26 cellular contexts compared by ENCODE assay signal in the genomic region with DNA sequence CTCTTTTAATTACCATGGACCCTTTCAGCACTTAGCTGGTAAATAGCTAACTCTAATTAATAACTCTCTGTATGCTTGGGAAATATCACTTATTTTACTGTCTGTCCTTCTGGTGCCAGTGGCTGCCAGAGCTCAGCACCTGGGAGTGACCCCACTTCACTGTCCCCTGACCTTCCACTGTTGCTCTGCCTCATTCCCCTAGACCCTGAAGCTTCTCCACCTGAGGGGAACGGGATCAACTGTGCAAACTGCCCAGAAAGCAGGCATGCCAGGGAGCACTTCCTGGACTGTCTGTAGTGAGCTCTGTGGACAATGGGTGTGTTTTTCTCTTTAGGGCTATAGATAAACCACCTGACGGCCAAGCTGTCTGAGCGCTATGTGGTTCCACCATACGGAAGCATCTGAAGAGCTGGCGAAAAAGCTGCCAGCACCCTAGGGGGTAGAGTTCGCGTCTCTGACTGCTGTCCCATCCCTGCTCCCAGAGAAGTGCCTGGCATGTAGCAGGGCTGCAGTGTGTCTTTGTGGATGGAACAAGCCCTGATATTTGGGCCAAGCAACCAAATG.
"Had no signal": no experiment of that assay in that cellular context is flagged by ENCODE, and none has a peak within 500 bp of the region (broad histone marks: within the 10 kb centered on the region; RNA-seq: fewer than 3 reads in every experiment).

No MANE protein-coding gene starts in this region.

- H3K36me3 ChIP-seq: brain microvascular endothelial cell, cardiac muscle cell had no signal

- H3K9me3 Mint-ChIP-seq: activated B cell treated with CpG ODN at 0.5 μM for 24 hours; activated CD8-positive, alpha-beta T cell treated with anti-CD3 and anti-CD28 coated beads for 36 hours; activated naive CD4-positive, alpha-beta T cell treated with anti-CD3 and anti-CD28 coated beads, Interleukin-2, amount 10 ng/mL, durations not matched to agents 7 days and 5 days; activated naive CD8-positive, alpha-beta T cell treated with anti-CD3 and anti-CD28 coated beads for 36 hours; activated T-cell treated with anti-CD3 and anti-CD28 coated beads, Interleukin-2, amount 50 U/mL, for 72 hours; activated T-helper 2 cell treated with anti-CD3 and anti-CD28 coated beads, Interferon-gamma antibody, Interleukin-2, Interleukin-4, amounts not matched to agents 10 μg/mL and 5 μg/mL and 100 μg/mL, durations not matched to agents 14 hours and 24 hours and 36 hours had no signal

- H3K36me3 Mint-ChIP-seq: activated naive CD4-positive, alpha-beta T cell treated with anti-CD3 and anti-CD28 coated beads, Interleukin-2, amount 10 ng/mL, durations not matched to agents 7 days and 5 days; activated naive CD8-positive, alpha-beta T cell treated with anti-CD3 and anti-CD28 coated beads for 36 hours; T-cell had no signal

- DNase-seq: activated B cell treated with CpG ODN at 0.5 μM for 24 hours; activated CD4-positive, alpha-beta T cell treated with anti-CD3 and anti-CD28 coated beads for 36 hours; activated CD4-positive, alpha-beta T cell treated with anti-CD3 and anti-CD28 coated beads, Interleukin-2, amount 50 U/mL, for 1 hour; activated CD8-positive, alpha-beta memory T cell treated with anti-CD3 and anti-CD28 coated beads, Interleukin-2, amount 50 U/mL, for 4 hours; activated CD8-positive, alpha-beta T cell treated with anti-CD3 and anti-CD28 coated beads for 36 hours; activated gamma-delta T cell treated with Interleukin-2 at 50 U/mL for 16 hours; activated naive CD4-positive, alpha-beta T cell treated with anti-CD3 and anti-CD28 coated beads, Interleukin-2, amount 10 ng/mL, durations not matched to agents 7 days and 5 days; activated naive CD8-positive, alpha-beta T cell treated with anti-CD3 and anti-CD28 coated beads for 36 hours; activated T-cell treated with anti-CD3 and anti-CD28 coated beads, Interleukin-2, amount 50 U/mL, for 72 hours; brain microvascular endothelial cell; Kasumi-1; NCI-H1105 treated with DMSO at 0.1 percent for 48 hours; NCI-H1436 treated with DMSO at 0.1 percent for 48 hours; NCI-H1930; NCI-H2171; NCI-H2227 treated with DMSO at 0.1 percent for 48 hours; NCI-H446 treated with DMSO at 0.1 percent for 48 hours; NCI-H524 treated with DMSO at 0.1 percent for 48 hours; PC-3; SHP77 treated with DMSO at 0.1 percent for 48 hours; T-cell; T-helper 2 cell; T1000 had no signal

- ATAC-seq: activated CD4-positive, alpha-beta T cell treated with anti-CD3 and anti-CD28 coated beads for 36 hours; activated CD8-positive, alpha-beta T cell treated with anti-CD3 and anti-CD28 coated beads for 36 hours; T-cell had no signal

- H3K4me1 Mint-ChIP-seq: activated B cell treated with CpG ODN at 0.5 μM for 24 hours; activated CD4-positive, alpha-beta T cell treated with anti-CD3 and anti-CD28 coated beads for 36 hours; activated naive CD4-positive, alpha-beta T cell treated with anti-CD3 and anti-CD28 coated beads, Interleukin-2, amount 10 ng/mL, durations not matched to agents 7 days and 5 days; activated naive CD8-positive, alpha-beta T cell treated with anti-CD3 and anti-CD28 coated beads for 36 hours had no signal

- H3K27ac Mint-ChIP-seq: activated B cell treated with CpG ODN at 0.5 μM for 24 hours; activated CD4-positive, alpha-beta T cell treated with anti-CD3 and anti-CD28 coated beads for 36 hours; activated CD8-positive, alpha-beta T cell treated with anti-CD3 and anti-CD28 coated beads for 36 hours; activated naive CD4-positive, alpha-beta T cell treated with anti-CD3 and anti-CD28 coated beads, Interleukin-2, amount 10 ng/mL, durations not matched to agents 7 days and 5 days; activated naive CD8-positive, alpha-beta T cell treated with anti-CD3 and anti-CD28 coated beads for 36 hours; activated T-cell treated with anti-CD3 and anti-CD28 coated beads, Interleukin-2, amount 50 U/mL, for 72 hours; activated T-helper 2 cell treated with anti-CD3 and anti-CD28 coated beads, Interferon-gamma antibody, Interleukin-2, Interleukin-4, amounts not matched to agents 10 μg/mL and 5 μg/mL and 100 μg/mL, durations not matched to agents 14 hours and 24 hours and 36 hours; T-cell had no signal

- H3K27me3 Mint-ChIP-seq: activated B cell treated with CpG ODN at 0.5 μM for 24 hours; activated CD8-positive, alpha-beta T cell treated with anti-CD3 and anti-CD28 coated beads for 36 hours; activated naive CD4-positive, alpha-beta T cell treated with anti-CD3 and anti-CD28 coated beads, Interleukin-2, amount 10 ng/mL, durations not matched to agents 7 days and 5 days had no signal

- H3K4me3 Mint-ChIP-seq: activated B cell treated with CpG ODN at 0.5 μM for 24 hours; activated CD4-positive, alpha-beta T cell treated with anti-CD3 and anti-CD28 coated beads for 36 hours; activated CD8-positive, alpha-beta T cell treated with anti-CD3 and anti-CD28 coated beads for 36 hours; activated naive CD4-positive, alpha-beta T cell treated with anti-CD3 and anti-CD28 coated beads, Interleukin-2, amount 10 ng/mL, durations not matched to agents 7 days and 5 days; activated naive CD8-positive, alpha-beta T cell treated with anti-CD3 and anti-CD28 coated beads for 36 hours; activated T-cell treated with anti-CD3 and anti-CD28 coated beads, Interleukin-2, amount 50 U/mL, for 72 hours; T-cell had no signal

- H3K27ac ChIP-seq: brain microvascular endothelial cell, cardiac muscle cell, SK-N-MC had no signal

- H3K4me3 ChIP-seq: cardiac muscle cell, SK-N-MC had no signal

- H3K27me3 ChIP-seq: brain microvascular endothelial cell, cardiac muscle cell had no signal
